ENCODE assay signal across 33 cellular contexts in genomic region chr12:111185889-111186227, GRCh38.
"Had no signal": no experiment of that assay in that cellular context is flagged by ENCODE, and none has a peak within 500 bp of the region (broad histone marks: within the 10 kb centered on the region; RNA-seq: fewer than 3 reads in every experiment).

No MANE protein-coding gene starts in this region.

- H3K36me3 ChIP-seq: ascending aorta, brain microvascular endothelial cell, gastroesophageal sphincter, lower lobe of right lung, pancreas, prostate gland, uterus had no signal

- DNase-seq: activated CD4-positive, alpha-beta T cell treated with anti-CD3 and anti-CD28 coated beads for 48 hours; activated CD4-positive, alpha-beta T cell treated with anti-CD3 and anti-CD28 coated beads, Interleukin-2, amount 50 U/mL, for 48 hours; activated CD8-positive, alpha-beta memory T cell treated with anti-CD3 and anti-CD28 coated beads, Interleukin-2, amount 50 U/mL, for 48 hours; activated gamma-delta T cell; activated naive CD4-positive, alpha-beta T cell treated with anti-CD3 and anti-CD28 coated beads, Interleukin-2, amount 10 ng/mL, durations not matched to agents 7 days and 5 days; activated naive CD8-positive, alpha-beta T cell treated with anti-CD3 and anti-CD28 coated beads, Interleukin-2, amount 10 ng/mL, durations not matched to agents 7 days and 5 days; activated T-cell treated with anti-CD3 and anti-CD28 coated beads, Interleukin-2, amount 50 U/mL, for 24 hours; brain microvascular endothelial cell; cortex of kidney; head of caudate nucleus; hypothalamus; kidney glomerular epithelial cell; lower lobe of right lung; mesendoderm; mucosa of descending colon; pancreas; retina; stimulated activated CD4-positive, alpha-beta T cell treated with anti-CD3 and anti-CD28 coated beads, Interleukin-12 subunit alpha, Interleukin-12 subunit beta, amount 100 ng/mL, for 4 hours; stimulated activated CD4-positive, alpha-beta T cell treated with anti-CD3 and anti-CD28 coated beads, Interleukin-4, amount 100 ng/mL, for 24 hours; stimulated activated naive CD8-positive, alpha-beta T cell treated with anti-CD3 and anti-CD28 coated beads, Interleukin-15, amount 100 ng/mL, for 72 hours; substantia nigra; uterus had no signal

- H3K9me3 Mint-ChIP-seq: activated naive CD4-positive, alpha-beta T cell treated with anti-CD3 and anti-CD28 coated beads, Interleukin-2, amount 10 ng/mL, durations not matched to agents 7 days and 5 days; activated naive CD8-positive, alpha-beta T cell treated with anti-CD3 and anti-CD28 coated beads, Interleukin-2, amount 10 ng/mL, durations not matched to agents 7 days and 5 days; activated T-cell treated with anti-CD3 and anti-CD28 coated beads, Interleukin-2, amount 50 U/mL, for 24 hours; natural killer cell treated with Interleukin-12 subunit alpha and Interleukin-12 subunit beta and Interleukin-15 and Interleukin-18, amount 100 ng/mL, for 72 hours; stimulated activated memory B cell treated with anti-CD40 and anti-IgM and Interleukin-4, amounts not matched to agents 10 μg/mL and 1 μg/mL and 100 μg/mL, for 72 hours; stimulated activated naive CD8-positive, alpha-beta T cell treated with anti-CD3 and anti-CD28 coated beads, Interleukin-15, amount 100 ng/mL, for 72 hours; type B pancreatic cell had no signal

- H3K36me3 Mint-ChIP-seq: activated naive CD4-positive, alpha-beta T cell treated with anti-CD3 and anti-CD28 coated beads, Interleukin-2, amount 10 ng/mL, durations not matched to agents 7 days and 5 days; activated naive CD8-positive, alpha-beta T cell treated with anti-CD3 and anti-CD28 coated beads, Interleukin-2, amount 10 ng/mL, durations not matched to agents 7 days and 5 days; natural killer cell treated with Interleukin-12 subunit alpha and Interleukin-12 subunit beta and Interleukin-15 and Interleukin-18, amount 100 ng/mL, for 72 hours; stimulated activated memory B cell treated with anti-CD40 and anti-IgM and Interleukin-4, amounts not matched to agents 10 μg/mL and 1 μg/mL and 100 μg/mL, for 72 hours; type B pancreatic cell had no signal

- H3K27ac Mint-ChIP-seq: activated naive CD4-positive, alpha-beta T cell treated with anti-CD3 and anti-CD28 coated beads, Interleukin-2, amount 10 ng/mL, durations not matched to agents 7 days and 5 days; activated naive CD8-positive, alpha-beta T cell treated with anti-CD3 and anti-CD28 coated beads, Interleukin-2, amount 10 ng/mL, durations not matched to agents 7 days and 5 days; activated T-cell treated with anti-CD3 and anti-CD28 coated beads, Interleukin-2, amount 50 U/mL, for 24 hours; natural killer cell treated with Interleukin-12 subunit alpha and Interleukin-12 subunit beta and Interleukin-15 and Interleukin-18, amount 100 ng/mL, for 72 hours; stimulated activated memory B cell treated with anti-CD40 and anti-IgM and Interleukin-4, amounts not matched to agents 10 μg/mL and 1 μg/mL and 100 μg/mL, for 72 hours; stimulated activated naive CD8-positive, alpha-beta T cell treated with anti-CD3 and anti-CD28 coated beads, Interleukin-15, amount 100 ng/mL, for 72 hours; type B pancreatic cell had no signal

- H3K4me1 ChIP-seq: ascending aorta, pancreas had no signal

- H3K27ac ChIP-seq: ascending aorta, brain microvascular endothelial cell, gastroesophageal sphincter, lower lobe of right lung, pancreas, prostate gland, skin epidermis, uterus, VCaP had no signal

- H3K4me3 ChIP-seq: ascending aorta, gastroesophageal sphincter, lower lobe of right lung, mucosa of descending colon, pancreas, prostate gland, skin epidermis, uterus had no signal

- H3K27me3 ChIP-seq: ascending aorta, brain microvascular endothelial cell, pancreas, uterus had no signal

- H3K4me3 Mint-ChIP-seq: activated naive CD4-positive, alpha-beta T cell treated with anti-CD3 and anti-CD28 coated beads, Interleukin-2, amount 10 ng/mL, durations not matched to agents 7 days and 5 days; activated naive CD8-positive, alpha-beta T cell treated with anti-CD3 and anti-CD28 coated beads, Interleukin-2, amount 10 ng/mL, durations not matched to agents 7 days and 5 days; activated T-cell treated with anti-CD3 and anti-CD28 coated beads, Interleukin-2, amount 50 U/mL, for 24 hours; natural killer cell treated with Interleukin-12 subunit alpha and Interleukin-12 subunit beta and Interleukin-15 and Interleukin-18, amount 100 ng/mL, for 72 hours; stimulated activated memory B cell treated with anti-CD40 and anti-IgM and Interleukin-4, amounts not matched to agents 10 μg/mL and 1 μg/mL and 100 μg/mL, for 72 hours; stimulated activated naive CD8-positive, alpha-beta T cell treated with anti-CD3 and anti-CD28 coated beads, Interleukin-15, amount 100 ng/mL, for 72 hours; type B pancreatic cell had no signal

- H3K9me3 ChIP-seq: ascending aorta, lower lobe of right lung, mucosa of descending colon, pancreas, prostate gland, uterus had no signal

- H3K4me1 Mint-ChIP-seq: activated naive CD4-positive, alpha-beta T cell treated with anti-CD3 and anti-CD28 coated beads, Interleukin-2, amount 10 ng/mL, durations not matched to agents 7 days and 5 days; stimulated activated memory B cell treated with anti-CD40 and anti-IgM and Interleukin-4, amounts not matched to agents 10 μg/mL and 1 μg/mL and 100 μg/mL, for 72 hours; stimulated activated naive CD8-positive, alpha-beta T cell treated with anti-CD3 and anti-CD28 coated beads, Interleukin-15, amount 100 ng/mL, for 72 hours had no signal

- ATAC-seq: activated CD4-positive, CD25-positive, alpha-beta regulatory T cell treated with anti-CD3 and anti-CD28 coated beads, Interleukin-2, amount 50 U/mL, for 24 hours; gastroesophageal sphincter; left lobe of liver; mucosa of descending colon; pancreas; sciatic nerve; stimulated activated memory B cell treated with anti-CD40 and anti-IgM and Interleukin-4, amounts not matched to agents 10 μg/mL and 1 μg/mL and 100 μg/mL, for 72 hours; stimulated activated naive CD8-positive, alpha-beta T cell treated with anti-CD3 and anti-CD28 coated beads, Interleukin-15, amount 100 ng/mL, for 72 hours had no signal
